1 cellular context compared by ENCODE assay signal in the genomic region with DNA sequence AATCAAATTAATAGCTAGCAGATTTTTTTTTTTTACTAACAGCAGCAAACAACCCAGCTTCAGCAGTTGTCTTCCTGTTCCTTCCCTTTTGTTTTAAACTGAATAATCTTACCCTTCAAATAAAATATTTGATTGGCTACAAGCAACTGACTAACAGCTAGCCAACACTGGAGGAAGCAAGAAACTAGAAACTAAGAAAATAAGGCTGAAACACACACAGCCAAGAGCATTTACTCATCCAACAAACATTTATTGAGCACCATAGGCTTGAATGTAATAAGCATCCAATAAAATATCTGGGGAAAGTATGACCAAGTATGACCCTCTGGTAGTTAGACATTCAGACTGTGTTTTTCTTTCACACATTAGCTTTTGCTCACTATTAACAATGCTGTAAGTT.
TF ChIP-seq lines count a peak whose summit lies in the region.

No MANE protein-coding gene starts in this region.

TF ChIP-seq in IMR-90, 13 proteins besides CTCF, POLR2A, EP300 and RAD21:
- TF ChIP-seq CEBPB (IDR thresholded peaks at IDR 0.05; ENCODE audit: low read depth, low read length) (no peak), ELK1 (IDR thresholded peaks at IDR 0.05; ENCODE audit: borderline replicate concordance, low read depth, low read length) (no peak), NFE2L2 (IDR thresholded peaks at IDR 0.05; ENCODE audit: low read depth, low read length) (no peak)
- TF ChIP-seq, protein P1, sequence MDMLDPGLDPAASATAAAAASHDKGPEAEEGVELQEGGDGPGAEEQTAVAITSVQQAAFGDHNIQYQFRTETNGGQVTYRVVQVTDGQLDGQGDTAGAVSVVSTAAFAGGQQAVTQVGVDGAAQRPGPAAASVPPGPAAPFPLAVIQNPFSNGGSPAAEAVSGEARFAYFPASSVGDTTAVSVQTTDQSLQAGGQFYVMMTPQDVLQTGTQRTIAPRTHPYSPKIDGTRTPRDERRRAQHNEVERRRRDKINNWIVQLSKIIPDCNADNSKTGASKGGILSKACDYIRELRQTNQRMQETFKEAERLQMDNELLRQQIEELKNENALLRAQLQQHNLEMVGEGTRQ (IDR thresholded peaks at IDR 0.05; ENCODE audit: low read depth, low read length), result no peak
